ENCODE assay signal across 1 cellular context in genomic region chr7:97027427-97028234, GRCh38.
A peak's percentile ranks its signal among the peaks of the same experiment; 100 is the strongest.
TF ChIP-seq lines count a peak whose summit lies in the region.

No MANE protein-coding gene starts in this region.

TF ChIP-seq in HepG2, 621 proteins besides CTCF, POLR2A, EP300 and RAD21 (continued from another document and continues in another):
- TF ChIP-seq SNAPC4 (CRISPR knock-in tag; IDR thresholded peaks at IDR 0.05) (no peak), U2AF1 (optimal IDR thresholded peaks at IDR 0.05; ENCODE audit: low read depth, low read length) (no peak), ZNF484 (CRISPR knock-in tag; IDR thresholded peaks at IDR 0.05; ENCODE audit: borderline replicate concordance, low read depth) (no peak), NRL (CRISPR knock-in tag; IDR thresholded peaks at IDR 0.05; ENCODE audit: borderline replicate concordance) (no peak), CBFB (CRISPR knock-in tag; IDR thresholded peaks at IDR 0.05) (no peak), ZNF230 (CRISPR knock-in tag; IDR thresholded peaks at IDR 0.05) (no peak), ZNF660 (CRISPR knock-in tag; IDR thresholded peaks at IDR 0.05; ENCODE audit: borderline replicate concordance, low read depth) (no peak), SMYD3 (CRISPR knock-in tag; IDR thresholded peaks at IDR 0.05) (no peak), CEBPZ (IDR thresholded peaks at IDR 0.05; ENCODE audit: low read length) (no peak), DRAP1 (CRISPR knock-in tag; IDR thresholded peaks at IDR 0.05) (no peak), ZNF687 (CRISPR knock-in tag; IDR thresholded peaks at IDR 0.05) (peak; percentile 37), BRCA1 (CRISPR knock-in tag; IDR thresholded peaks at IDR 0.05) (no peak), RELA (CRISPR knock-in tag; IDR thresholded peaks at IDR 0.05) (no peak), SALL2 (CRISPR knock-in tag; IDR thresholded peaks at IDR 0.05) (no peak), PAX8 (CRISPR knock-in tag; IDR thresholded peaks at IDR 0.05; ENCODE audit: borderline replicate concordance) (no peak), THAP9 (CRISPR knock-in tag; IDR thresholded peaks at IDR 0.05; ENCODE audit: borderline replicate concordance) (no peak; the same call in 1 of the 2 replicates), PAWR (CRISPR knock-in tag; IDR thresholded peaks at IDR 0.05; ENCODE audit: borderline replicate concordance) (no peak), ZNF260 (CRISPR knock-in tag; IDR thresholded peaks at IDR 0.05; ENCODE audit: borderline replicate concordance, low read depth) (no peak), SNAPC5 (CRISPR knock-in tag; IDR thresholded peaks at IDR 0.05; ENCODE audit: borderline replicate concordance) (no peak), ETS1 (CRISPR knock-in tag; IDR thresholded peaks at IDR 0.05) (no peak), PLSCR1 (CRISPR knock-in tag; IDR thresholded peaks at IDR 0.05; ENCODE audit: borderline replicate concordance) (no peak), ZNF432 (CRISPR knock-in tag; IDR thresholded peaks at IDR 0.05; ENCODE audit: borderline replicate concordance) (no peak), CENPX (CRISPR knock-in tag; IDR thresholded peaks at IDR 0.05) (no peak), ZFY (CRISPR knock-in tag; IDR thresholded peaks at IDR 0.05) (0 out of 2 replicates have a peak, but pooled peaks have one; percentile 26), HNF1A (IDR thresholded peaks at IDR 0.05; ENCODE audit: low read depth) (no peak), HNF1A (CRISPR knock-in tag; IDR thresholded peaks at IDR 0.05; ENCODE audit: borderline replicate concordance) (no peak), ZBTB2 (CRISPR knock-in tag; IDR thresholded peaks at IDR 0.05; ENCODE audit: low read depth) (no peak), ZKSCAN1 (IDR thresholded peaks at IDR 0.05; ENCODE audit: low read length) (no peak), TEAD3 (CRISPR knock-in tag; optimal IDR thresholded peaks at IDR 0.05; ENCODE audit: borderline replicate concordance) (peak; percentile 12)
